Comparison of ENCODE assay signal across 1 cellular context in the genomic region with DNA sequence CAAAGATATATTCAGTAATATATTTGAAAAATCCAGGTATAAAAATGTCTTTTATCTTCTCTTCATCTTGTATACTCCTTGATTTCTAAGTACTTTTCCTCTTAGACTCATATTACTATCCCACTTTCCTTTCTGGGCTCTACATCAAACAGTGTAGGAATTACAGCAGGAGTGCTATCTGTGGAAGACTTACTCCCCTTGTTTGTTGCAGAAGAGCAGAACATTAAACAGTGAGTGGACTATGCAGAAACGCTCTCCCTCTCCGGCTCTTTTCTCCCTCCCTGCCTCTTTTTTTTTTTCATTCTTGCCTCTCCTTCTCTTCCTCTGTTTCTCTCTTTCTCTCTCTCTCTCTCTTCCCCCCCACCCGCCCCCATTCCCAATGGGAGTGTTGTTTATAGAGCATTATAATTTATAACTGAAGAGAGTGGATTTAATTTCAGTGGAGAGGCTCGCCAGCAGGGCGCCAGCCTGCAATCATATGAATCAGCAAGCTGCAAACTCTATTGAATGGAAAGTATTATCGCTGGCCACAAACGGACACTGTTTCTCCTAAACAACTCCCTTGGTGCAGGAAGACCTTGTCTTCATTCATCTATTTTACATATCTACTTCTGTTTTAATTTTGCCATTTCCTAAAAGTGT.
TF ChIP-seq lines count a peak whose summit lies in the region.

No MANE protein-coding gene starts in this region.

TF ChIP-seq in HEK293, 187 proteins besides CTCF, POLR2A, EP300 and RAD21 (continued from another document):
- TF ChIP-seq, protein P1, sequence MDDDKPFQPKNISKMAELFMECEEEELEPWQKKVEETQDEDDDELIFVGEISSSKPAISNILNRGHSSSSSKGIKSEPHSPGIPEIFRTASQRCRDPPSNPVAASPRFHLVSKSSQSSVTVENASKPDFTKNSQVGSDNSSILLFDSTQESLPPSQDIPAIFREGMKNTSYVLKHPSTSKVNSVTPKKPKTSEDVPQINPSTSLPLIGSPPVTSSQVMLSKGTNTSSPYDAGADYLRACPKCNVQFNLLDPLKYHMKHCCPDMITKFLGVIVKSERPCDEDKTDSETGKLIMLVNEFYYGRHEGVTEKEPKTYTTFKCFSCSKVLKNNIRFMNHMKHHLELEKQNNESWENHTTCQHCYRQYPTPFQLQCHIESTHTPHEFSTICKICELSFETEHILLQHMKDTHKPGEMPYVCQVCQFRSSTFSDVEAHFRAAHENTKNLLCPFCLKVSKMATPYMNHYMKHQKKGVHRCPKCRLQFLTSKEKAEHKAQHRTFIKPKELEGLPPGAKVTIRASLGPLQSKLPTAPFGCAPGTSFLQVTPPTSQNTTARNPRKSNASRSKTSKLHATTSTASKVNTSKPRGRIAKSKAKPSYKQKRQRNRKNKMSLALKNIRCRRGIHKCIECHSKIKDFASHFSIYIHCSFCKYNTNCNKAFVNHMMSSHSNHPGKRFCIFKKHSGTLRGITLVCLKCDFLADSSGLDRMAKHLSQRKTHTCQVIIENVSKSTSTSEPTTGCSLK (tag by site-specific recombination; IDR thresholded peaks at IDR 0.05), result no peak
- TF ChIP-seq ZNF350 (tag by site-specific recombination; IDR thresholded peaks at IDR 0.05), result no peak
- no peak for TF ChIP-seq ZNF121 (tag by site-specific recombination; IDR thresholded peaks at IDR 0.05)
- peak; percentile 25; the same call in 1 of the 2 replicates for TF ChIP-seq TCF7L2 (IDR thresholded peaks at IDR 0.05; ENCODE audit: borderline replicate concordance, low read depth, low read length)
- TF ChIP-seq PRDM1 (tag by site-specific recombination; IDR thresholded peaks at IDR 0.05), result peak; percentile 85
- TF ChIP-seq ZBTB17 (tag by site-specific recombination; IDR thresholded peaks at IDR 0.05), result peak; percentile 88
- no peak for TF ChIP-seq ZNF292 (tag by site-specific recombination; IDR thresholded peaks at IDR 0.05; ENCODE audit: borderline replicate concordance, low read depth)
- TF ChIP-seq ZNF394 (tag by site-specific recombination; IDR thresholded peaks at IDR 0.05; ENCODE audit: borderline replicate concordance), result no peak
- no peak for TF ChIP-seq ZNF19 (tag by site-specific recombination; IDR thresholded peaks at IDR 0.05; ENCODE audit: low read depth)
- TF ChIP-seq, protein P2, sequence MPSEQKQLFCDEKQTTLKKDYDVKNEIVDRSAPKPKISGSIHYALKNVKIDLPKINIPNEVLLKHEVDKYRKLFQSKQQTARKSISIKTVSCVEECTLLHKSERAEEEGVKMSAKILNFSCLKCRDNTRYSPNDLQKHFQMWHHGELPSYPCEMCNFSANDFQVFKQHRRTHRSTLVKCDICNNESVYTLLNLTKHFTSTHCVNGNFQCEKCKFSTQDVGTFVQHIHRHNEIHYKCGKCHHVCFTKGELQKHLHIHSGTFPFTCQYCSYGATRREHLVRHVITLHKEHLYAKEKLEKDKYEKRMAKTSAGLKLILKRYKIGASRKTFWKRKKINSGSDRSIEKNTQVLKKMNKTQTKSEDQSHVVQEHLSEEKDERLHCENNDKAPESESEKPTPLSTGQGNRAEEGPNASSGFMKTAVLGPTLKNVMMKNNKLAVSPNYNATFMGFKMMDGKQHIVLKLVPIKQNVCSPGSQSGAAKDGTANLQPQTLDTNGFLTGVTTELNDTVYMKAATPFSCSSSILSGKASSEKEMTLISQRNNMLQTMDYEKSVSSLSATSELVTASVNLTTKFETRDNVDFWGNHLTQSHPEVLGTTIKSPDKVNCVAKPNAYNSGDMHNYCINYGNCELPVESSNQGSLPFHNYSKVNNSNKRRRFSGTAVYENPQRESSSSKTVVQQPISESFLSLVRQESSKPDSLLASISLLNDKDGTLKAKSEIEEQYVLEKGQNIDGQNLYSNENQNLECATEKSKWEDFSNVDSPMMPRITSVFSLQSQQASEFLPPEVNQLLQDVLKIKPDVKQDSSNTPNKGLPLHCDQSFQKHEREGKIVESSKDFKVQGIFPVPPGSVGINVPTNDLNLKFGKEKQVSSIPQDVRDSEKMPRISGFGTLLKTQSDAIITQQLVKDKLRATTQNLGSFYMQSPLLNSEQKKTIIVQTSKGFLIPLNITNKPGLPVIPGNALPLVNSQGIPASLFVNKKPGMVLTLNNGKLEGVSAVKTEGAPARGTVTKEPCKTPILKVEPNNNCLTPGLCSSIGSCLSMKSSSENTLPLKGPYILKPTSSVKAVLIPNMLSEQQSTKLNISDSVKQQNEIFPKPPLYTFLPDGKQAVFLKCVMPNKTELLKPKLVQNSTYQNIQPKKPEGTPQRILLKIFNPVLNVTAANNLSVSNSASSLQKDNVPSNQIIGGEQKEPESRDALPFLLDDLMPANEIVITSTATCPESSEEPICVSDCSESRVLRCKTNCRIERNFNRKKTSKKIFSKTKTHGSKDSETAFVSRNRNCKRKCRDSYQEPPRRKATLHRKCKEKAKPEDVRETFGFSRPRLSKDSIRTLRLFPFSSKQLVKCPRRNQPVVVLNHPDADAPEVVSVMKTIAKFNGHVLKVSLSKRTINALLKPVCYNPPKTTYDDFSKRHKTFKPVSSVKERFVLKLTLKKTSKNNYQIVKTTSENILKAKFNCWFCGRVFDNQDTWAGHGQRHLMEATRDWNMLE (tag by site-specific recombination; conservative IDR thresholded peaks at IDR 0.05; ENCODE audit: low read depth), result no peak
- TF ChIP-seq WT1 (tag by site-specific recombination; IDR thresholded peaks at IDR 0.05), result peak; percentile 82
- TF ChIP-seq, protein P3, sequence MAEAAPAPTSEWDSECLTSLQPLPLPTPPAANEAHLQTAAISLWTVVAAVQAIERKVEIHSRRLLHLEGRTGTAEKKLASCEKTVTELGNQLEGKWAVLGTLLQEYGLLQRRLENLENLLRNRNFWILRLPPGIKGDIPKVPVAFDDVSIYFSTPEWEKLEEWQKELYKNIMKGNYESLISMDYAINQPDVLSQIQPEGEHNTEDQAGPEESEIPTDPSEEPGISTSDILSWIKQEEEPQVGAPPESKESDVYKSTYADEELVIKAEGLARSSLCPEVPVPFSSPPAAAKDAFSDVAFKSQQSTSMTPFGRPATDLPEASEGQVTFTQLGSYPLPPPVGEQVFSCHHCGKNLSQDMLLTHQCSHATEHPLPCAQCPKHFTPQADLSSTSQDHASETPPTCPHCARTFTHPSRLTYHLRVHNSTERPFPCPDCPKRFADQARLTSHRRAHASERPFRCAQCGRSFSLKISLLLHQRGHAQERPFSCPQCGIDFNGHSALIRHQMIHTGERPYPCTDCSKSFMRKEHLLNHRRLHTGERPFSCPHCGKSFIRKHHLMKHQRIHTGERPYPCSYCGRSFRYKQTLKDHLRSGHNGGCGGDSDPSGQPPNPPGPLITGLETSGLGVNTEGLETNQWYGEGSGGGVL (tag by site-specific recombination; IDR thresholded peaks at IDR 0.05), result 0 out of 2 replicates have a peak, but pooled peaks have one; percentile 44
